In the genomic region with DNA sequence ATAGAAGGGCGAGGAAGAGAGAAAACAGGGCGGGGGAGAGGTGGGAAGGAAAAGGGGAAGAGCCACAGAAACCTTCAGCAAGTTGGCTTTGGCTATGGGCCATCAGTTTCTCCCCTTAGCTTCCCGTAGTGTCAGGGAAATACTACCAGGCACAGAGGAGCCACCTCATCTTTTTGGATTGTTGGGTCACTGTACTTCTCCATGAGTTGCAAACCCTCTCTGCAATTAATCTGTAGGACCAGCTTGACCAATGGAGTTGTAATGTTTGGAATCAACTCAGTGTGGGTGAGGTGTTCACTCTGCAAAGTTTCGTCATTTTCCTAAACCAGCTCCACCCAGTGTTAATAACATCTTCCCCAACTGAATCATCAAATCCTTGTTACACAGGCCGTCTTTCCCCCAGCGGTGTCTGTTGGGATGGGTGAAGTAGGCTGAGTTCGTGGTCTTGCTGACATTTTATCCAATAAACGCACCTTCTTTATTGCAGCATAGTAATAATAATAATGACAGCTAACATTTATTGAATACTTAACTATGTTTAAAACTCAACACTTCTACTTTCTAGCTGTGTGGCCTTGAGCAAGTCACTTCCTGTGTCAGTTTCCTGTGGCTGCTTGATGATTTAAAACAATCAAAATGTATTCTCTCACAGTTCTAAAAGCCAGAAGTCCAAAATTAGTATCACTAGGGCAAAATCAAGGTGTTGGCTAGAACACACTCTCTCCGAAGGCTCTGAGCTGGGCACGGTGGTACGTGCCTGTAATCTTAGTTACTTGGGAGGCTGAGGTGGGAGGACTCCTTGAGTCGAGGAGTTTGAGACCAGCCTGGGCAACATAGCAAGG, we compare ENCODE assay signal across 9 cellular contexts. TPM values are rescaled to one million over a fixed set of nuclear protein-coding genes. Genes with fewer than 3 reads are reported as not detected.
DNase-seq lines count a peak whose midpoint lies in the region; ATAC-seq and TF ChIP-seq lines count a peak whose summit lies in the region.
"Had no signal": no experiment of that assay in that cellular context is flagged by ENCODE, and none has a peak within 500 bp of the region (broad histone marks: within the 10 kb centered on the region; RNA-seq: fewer than 3 reads in every experiment).

No MANE protein-coding gene starts in this region.

- DNase-seq in NK-92 treated with Interleukin-12 subunit alpha and Interleukin-12 subunit beta, amount 100 ng/mL, for 24 hours (lab: John Stamatoyannopoulos, UW): peak; percentile 34
- DNase-seq in NK-92 (lab: John Stamatoyannopoulos, UW; ENCODE audit: unreplicated experiment) (no peak), SJSA1 (ENCODE audit: low read depth in 1 of 2, low spot score in 2 of 2) (peak; percentile 78 to 86), epithelial cell of esophagus (ENCODE audit: low read depth) (peak; percentile 99), gastrocnemius medialis (no peak), NCI-H128 (lab: John Stamatoyannopoulos, UW; ENCODE audit: unreplicated experiment) (no peak)

- intact Hi-C loops in gastrocnemius medialis (cut with DNase I; ENCODE audit: low total_unique reads): loop anchor here (10.0 kb wide), 1 partner anchor 174 kb away; a partner anchor contains a TSS

- ATAC-seq in gastrocnemius medialis (peak; percentile 49 to 60), GM21576 (IDR thresholded peaks at IDR 0.05; ENCODE audit: unreplicated experiment) (no peak), GM19467 (IDR thresholded peaks at IDR 0.05; ENCODE audit: unreplicated experiment) (no peak)

- H3K27ac ChIP-seq in SJSA1: peak overlapping the region; percentile 90
- peak overlapping the region; percentile 24 to 64 (median 43) for H3K27ac ChIP-seq in gastrocnemius medialis
- H3K27ac ChIP-seq: 22Rv1 had no signal

- no peak for TF ChIP-seq POLR2A in gastrocnemius medialis (IDR thresholded peaks at IDR 0.05)

- H3K4me3 ChIP-seq in SJSA1 (no peak overlapping the region), epithelial cell of esophagus (ENCODE audit: low read length) (no peak overlapping the region), gastrocnemius medialis (no peak overlapping the region)

- H3K27me3 ChIP-seq in SJSA1 (replicated peaks) (no peaks in the 10 kb centered on the region), gastrocnemius medialis (peaks cover 0 to 3% (median 0%) of the 10 kb centered on the region in 3 donors)

- TF ChIP-seq CTCF in epithelial cell of esophagus (IDR thresholded peaks at IDR 0.05; ENCODE audit: insufficient read depth, low read depth, low read length, missing control alignments) (peak; percentile 40), gastrocnemius medialis (IDR thresholded peaks at IDR 0.05 in 4 of 5, conservative IDR thresholded peaks at IDR 0.05 in 1 of 5) (no peak)

- H3K4me1 ChIP-seq in SJSA1 (replicated peaks) (peaks cover 43% of the 10 kb centered on the region), gastrocnemius medialis (no peaks in the 10 kb centered on the region)

- H3K9me3 ChIP-seq in SJSA1 (replicated peaks): no peaks in the 10 kb centered on the region
- H3K9me3 ChIP-seq in gastrocnemius medialis: no peaks in the 10 kb centered on the region

- in situ Hi-C loops in gastrocnemius medialis (cut with MboI; ENCODE audit: low sequenced_read_pairs in 4 of 4): no loop called here

- H3K36me3 ChIP-seq in SJSA1: no peaks in the 10 kb centered on the region
- H3K36me3 ChIP-seq in gastrocnemius medialis: no peaks in the 10 kb centered on the region

RNA-seq across cellular contexts. Expression of a gene that starts 8.1 kb away (rescaled TPM):
- total RNA-seq in SJSA1 (2014; rRNA removed; shearing (Covaris generic)): 30.5 and 55.2 TPM in 2 replicates
- total RNA-seq in gastrocnemius medialis: 10 to 100 TPM; 18.3 to 34.0 (median 22.4) TPM

RNA-seq across cellular contexts. Expression of a gene that starts 11.7 kb away (rescaled TPM):
- total RNA-seq in SJSA1 (2014; rRNA removed; shearing (Covaris generic)): 28.6 and 43.9 TPM in 2 replicates
- total RNA-seq in gastrocnemius medialis: 1 to 10 TPM; 7.3 to 9.4 (median 8.0) TPM

RNA-seq across cellular contexts. Expression of a gene that starts 55.2 kb away (rescaled TPM):
- 0.16 TPM in 1 of 2 replicates, not detected in the other for total RNA-seq in SJSA1 (2014; rRNA removed; shearing (Covaris generic))
- not detected for total RNA-seq in gastrocnemius medialis

Comparison
In these comparisons a context has a peak if more than half of its experiments do, and no peak if none do; other contexts are left out.
1. DNase-seq: peak in NK-92 treated with Interleukin-12 subunit alpha and Interleukin-12 subunit beta, amount 100 ng/mL, for 24 hours (single experiment), SJSA1 (2 of 2) and epithelial cell of esophagus (single experiment); none in NK-92 (single experiment), gastrocnemius medialis (0 of 2) and NCI-H128 (single experiment).
2. ATAC-seq: peak in gastrocnemius medialis (2 of 2); none in GM21576 (single experiment) and GM19467 (single experiment).